ENCODE assay signal across 8 cellular contexts in genomic region chr2:113390133-113390849, GRCh38. TPM values are rescaled to one million over a fixed set of nuclear protein-coding genes. Genes with fewer than 3 reads are reported as not detected.
DNase-seq lines count a peak whose midpoint lies in the region; ATAC-seq, FAIRE-seq and TF ChIP-seq lines count a peak whose summit lies in the region.

No MANE protein-coding gene starts in this region.

- no peak for FAIRE-seq in keratinocyte (lab: Jason Lieb, UNC)

- peaks cover 19% of the 10 kb centered on the region for H3K27me3 Mint-ChIP-seq in brain

- H3K9me1 ChIP-seq in keratinocyte (ENCODE audit: control insufficient read depth, extremely low read depth, insufficient read depth, low read length): no peaks in the 10 kb centered on the region

- peak; percentile 88 for ATAC-seq in GM18502 (IDR thresholded peaks at IDR 0.05; ENCODE audit: poor library complexity, unreplicated experiment)
- peak; percentile 86 for ATAC-seq in HG02852 (IDR thresholded peaks at IDR 0.05; ENCODE audit: unreplicated experiment)

- H3K36me3 Mint-ChIP-seq in brain: no peaks in the 10 kb centered on the region

- CTCF ChIA-PET in RWPE1 (lab: Yijun Ruan, JAX): interaction anchor here (0.5 to 2.6 kb wide), 18 partner anchors 10 to 1976 kb away, joined by 3 to 14 read pairs (median 3); partner anchors contain the start of gene TMEM87B

- H3K4me1 ChIP-seq in keratinocyte (ENCODE audit: control insufficient read depth, extremely low read depth, insufficient read depth, low read length): no peaks in the 10 kb centered on the region

- dilution Hi-C loops in keratinocyte (cut with MboI; ENCODE audit: extremely low pct_ligation_motif_present, low sequenced_read_pairs): no loop called here

- no peaks in the 10 kb centered on the region for H3K9me3 ChIP-seq in keratinocyte (ENCODE audit: control insufficient read depth, low read depth, low read length)

- no peaks in the 10 kb centered on the region for H3K79me2 ChIP-seq in keratinocyte (ENCODE audit: control insufficient read depth, insufficient read depth, low read length)

- H3K27ac Mint-ChIP-seq in brain: peak overlapping the region in 1 of 5 experiments; percentile 6

- no peaks in the 10 kb centered on the region for H3K27me3 ChIP-seq in keratinocyte (ENCODE audit: control insufficient read depth, extremely low read depth, insufficient read depth, low read length)

- H3K27ac ChIP-seq in RWPE1 (no peak overlapping the region), keratinocyte (ENCODE audit: control insufficient read depth, insufficient read depth, low read length) (no peak overlapping the region)

- POLR2A ChIA-PET in RWPE1 (lab: Yijun Ruan, JAX; ENCODE audit: low non-redundant PET): no interaction called here

- H3K4me3 ChIP-seq in keratinocyte (ENCODE audit: control insufficient read depth in 2 of 3, extremely low read depth in 1 of 3, insufficient read depth in 2 of 3, low read depth in 1 of 3, low read length in 3 of 3): no peak overlapping the region

- H3K9me3 Mint-ChIP-seq in brain: peaks cover 6 to 17% (median 9%) of the 10 kb centered on the region in 5 experiments

- H2AFZ ChIP-seq in keratinocyte (ENCODE audit: control insufficient read depth, low read length): no peak overlapping the region

- no peaks in the 10 kb centered on the region for H3K36me3 ChIP-seq in keratinocyte (ENCODE audit: control insufficient read depth in 2 of 2, extremely low read depth in 1 of 2, insufficient read depth in 2 of 2, low read length in 2 of 2)

- peaks cover 3% of the 10 kb centered on the region for H3K4me1 Mint-ChIP-seq in brain

- DNase-seq in RWPE1 (ENCODE audit: low spot score) (peak; percentile 45), keratinocyte (ENCODE audit: low read depth, low spot score) (peak; percentile 26), NCI-H1436 (lab: John Stamatoyannopoulos, UW) (no peak), NCI-H1092 treated with DMSO at 0.1 percent for 48 hours (lab: John Stamatoyannopoulos, UW) (no peak)
- DNase-seq in stimulated activated CD4-positive, alpha-beta T cell treated with anti-CD3 and anti-CD28 coated beads, Interleukin-1b, Interleukin-23, amount 100 ng/mL, for 4 hours (ENCODE audit: low read depth in 2 of 2): peak; percentile 33 to 45

- peak; percentile 92 for TF ChIP-seq CTCF in RWPE1 (conservative IDR thresholded peaks at IDR 0.05; ENCODE audit: low read depth)
- peak; percentile 100 for TF ChIP-seq CTCF in brain (conservative IDR thresholded peaks at IDR 0.05)
- TF ChIP-seq CTCF in keratinocyte (optimal IDR thresholded peaks at IDR 0.05 in 1 of 3, IDR thresholded peaks at IDR 0.05 in 1 of 3, conservative IDR thresholded peaks at IDR 0.05 in 1 of 3; ENCODE audit: extremely low read depth in 1 of 3, insufficient read depth in 2 of 3, low read length in 3 of 3): peak; percentile 26 to 86 (median 78)

- H4K20me1 ChIP-seq in keratinocyte (ENCODE audit: control insufficient read depth, extremely low read depth, insufficient read depth, low read length): no peaks in the 10 kb centered on the region

- H3K9ac ChIP-seq in keratinocyte (ENCODE audit: control insufficient read depth, extremely low read depth, insufficient read depth, low read length): no peak overlapping the region

- no peak overlapping the region for H3K4me3 Mint-ChIP-seq in brain

- peak overlapping the region; percentile 8 for H3K4me2 ChIP-seq in keratinocyte (ENCODE audit: control insufficient read depth, extremely low read depth, insufficient read depth, low read depth, low read length)

RNA-seq across cellular contexts. Expression of gene ZNG1B, which starts 47.2 kb away (rescaled TPM):
- polyA plus RNA-seq in brain (ENCODE audit: insufficient read depth, low read depth, low replicate concordance) (18.2 TPM), keratinocyte (18.9 to 34.0 TPM (median 19.6 TPM) in 3 replicates)
- 28.4 TPM for polyA plus RNA-seq in keratinocyte (2011; ENCODE audit: low read depth)
- 11.2 and 19.0 TPM in 2 replicates for polyA plus RNA-seq in keratinocyte (2011; cell fraction: cytosol; rRNA removed)
- polyA plus RNA-seq in keratinocyte (2011; cell fraction: nucleus; rRNA removed): 23.0 and 40.3 TPM in 2 replicates
- 17.6 and 25.2 TPM in 2 replicates for polyA plus RNA-seq in keratinocyte (2012; ENCODE audit: low replicate concordance)
- polyA minus RNA-seq in keratinocyte: 4.7 to 20.5 TPM (median 9.9 TPM) in 3 replicates
- 16.5 TPM for polyA minus RNA-seq in keratinocyte (2011; cell fraction: cytosol; rRNA and poly(A)+ RNA removed)
- polyA minus RNA-seq in keratinocyte (2011; cell fraction: nucleus; rRNA and poly(A)+ RNA removed): 13.6 and 23.4 TPM in 2 replicates

Comparison
In these comparisons a context has a peak if more than half of its experiments do, and no peak if none do; other contexts are left out.
1. DNase-seq: peak in RWPE1 (single experiment), keratinocyte (single experiment) and stimulated activated CD4-positive, alpha-beta T cell treated with anti-CD3 and anti-CD28 coated beads, Interleukin-1b, Interleukin-23, amount 100 ng/mL, for 4 hours (2 of 2); none in NCI-H1436 (single experiment) and NCI-H1092 treated with DMSO at 0.1 percent for 48 hours (single experiment).
2. Peak in every context shown above with its lines, with median percentiles within 50 percentile points of each other: CTCF ChIP-seq.